ENCODE assay signal across 9 cellular contexts in genomic region chr18:6819332-6819731, GRCh38.
"Had no signal": no experiment of that assay in that cellular context is flagged by ENCODE, and none has a peak within 500 bp of the region (broad histone marks: within the 10 kb centered on the region; RNA-seq: fewer than 3 reads in every experiment).

No MANE protein-coding gene starts in this region.

- H3K36me3 ChIP-seq: HAP-1 had no signal

- H3K4me3 ChIP-seq: HAP-1 had no signal

- ATAC-seq: HCT116, HepG2 had no signal

- H3K9me3 ChIP-seq: HAP-1 had no signal

- H3K27ac Mint-ChIP-seq: HFFc6, IgD-negative memory B cell had no signal

- H3K4me3 Mint-ChIP-seq: HFFc6, IgD-negative memory B cell had no signal

- H3K36me3 Mint-ChIP-seq: IgD-negative memory B cell had no signal

- H3K27ac ChIP-seq: HL-60 had no signal

- DNase-seq: GOT3, H7, HFFc6, KBM-7 had no signal

- H3K4me1 ChIP-seq: HAP-1 had no signal

- FAIRE-seq: HepG2 had no signal

- H3K4me1 Mint-ChIP-seq: IgD-negative memory B cell had no signal

- H3K27me3 Mint-ChIP-seq: IgD-negative memory B cell had no signal
